ENCODE assay signal across 1 cellular context in the genomic region with DNA sequence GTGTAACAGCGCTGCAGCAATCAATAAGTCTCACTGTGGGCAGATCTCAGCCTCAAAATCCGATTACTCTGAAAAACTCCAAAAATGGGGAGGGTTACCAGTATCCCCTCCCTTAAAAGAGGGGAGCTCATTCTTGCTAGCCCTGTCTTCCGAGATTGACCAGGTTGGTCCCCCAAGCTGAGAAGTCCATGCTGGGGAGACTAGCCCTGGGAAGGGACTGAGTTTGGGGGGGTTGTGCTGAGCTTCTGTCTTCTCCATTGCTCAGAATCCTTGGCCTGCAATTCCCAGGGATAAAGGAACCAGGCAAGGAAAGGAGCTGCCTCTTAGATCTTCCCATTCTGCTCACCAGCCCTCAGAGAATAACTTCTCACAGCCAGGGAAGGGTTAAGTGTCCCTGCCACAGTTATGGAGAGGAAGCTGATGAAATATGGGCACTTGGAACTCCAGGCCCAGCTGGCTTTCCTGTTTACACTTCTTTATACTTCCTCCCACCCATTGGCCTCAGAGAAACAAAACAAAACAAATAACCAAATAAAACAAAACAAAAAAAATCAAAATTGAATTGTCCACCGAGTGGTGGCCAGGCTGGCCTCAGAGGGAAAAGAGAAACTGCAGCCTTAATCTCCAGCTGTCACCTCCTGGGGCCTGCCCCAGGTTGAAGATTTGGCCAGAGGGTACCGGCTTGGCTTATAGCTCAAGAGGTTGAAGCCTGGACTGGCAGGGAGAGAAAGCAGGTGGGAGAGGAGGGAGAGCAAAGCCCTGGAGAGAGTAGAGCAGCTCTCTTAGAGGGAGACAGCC.
TF ChIP-seq lines count a peak whose summit lies in the region.

No MANE protein-coding gene starts in this region.

TF ChIP-seq in HEK293, 187 proteins besides CTCF, POLR2A, EP300 and RAD21 (continued from another document and continues in another):
- TF ChIP-seq, protein P1, sequence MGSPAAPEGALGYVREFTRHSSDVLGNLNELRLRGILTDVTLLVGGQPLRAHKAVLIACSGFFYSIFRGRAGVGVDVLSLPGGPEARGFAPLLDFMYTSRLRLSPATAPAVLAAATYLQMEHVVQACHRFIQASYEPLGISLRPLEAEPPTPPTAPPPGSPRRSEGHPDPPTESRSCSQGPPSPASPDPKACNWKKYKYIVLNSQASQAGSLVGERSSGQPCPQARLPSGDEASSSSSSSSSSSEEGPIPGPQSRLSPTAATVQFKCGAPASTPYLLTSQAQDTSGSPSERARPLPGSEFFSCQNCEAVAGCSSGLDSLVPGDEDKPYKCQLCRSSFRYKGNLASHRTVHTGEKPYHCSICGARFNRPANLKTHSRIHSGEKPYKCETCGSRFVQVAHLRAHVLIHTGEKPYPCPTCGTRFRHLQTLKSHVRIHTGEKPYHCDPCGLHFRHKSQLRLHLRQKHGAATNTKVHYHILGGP (tag by site-specific recombination; IDR thresholded peaks at IDR 0.05): no peak
- TF ChIP-seq KLF8 (tag by site-specific recombination; IDR thresholded peaks at IDR 0.05): no peak
- TF ChIP-seq ZNF544 (tag by site-specific recombination; IDR thresholded peaks at IDR 0.05): no peak
- no peak for TF ChIP-seq ZNF248 (tag by site-specific recombination; IDR thresholded peaks at IDR 0.05)
- TF ChIP-seq SP3 (tag by site-specific recombination; IDR thresholded peaks at IDR 0.05): no peak
- no peak for TF ChIP-seq ZFP3 (tag by site-specific recombination; IDR thresholded peaks at IDR 0.05; ENCODE audit: low read depth)
- TF ChIP-seq, protein P2, sequence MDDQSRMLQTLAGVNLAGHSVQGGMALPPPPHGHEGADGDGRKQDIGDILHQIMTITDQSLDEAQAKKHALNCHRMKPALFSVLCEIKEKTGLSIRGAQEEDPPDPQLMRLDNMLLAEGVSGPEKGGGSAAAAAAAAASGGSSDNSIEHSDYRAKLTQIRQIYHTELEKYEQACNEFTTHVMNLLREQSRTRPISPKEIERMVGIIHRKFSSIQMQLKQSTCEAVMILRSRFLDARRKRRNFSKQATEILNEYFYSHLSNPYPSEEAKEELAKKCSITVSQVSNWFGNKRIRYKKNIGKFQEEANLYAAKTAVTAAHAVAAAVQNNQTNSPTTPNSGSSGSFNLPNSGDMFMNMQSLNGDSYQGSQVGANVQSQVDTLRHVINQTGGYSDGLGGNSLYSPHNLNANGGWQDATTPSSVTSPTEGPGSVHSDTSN (CRISPR knock-in tag; IDR thresholded peaks at IDR 0.05): no peak
- peak; percentile 91 for TF ChIP-seq ZXDB (tag by site-specific recombination; IDR thresholded peaks at IDR 0.05)
- TF ChIP-seq ZNF140 (tag by site-specific recombination; IDR thresholded peaks at IDR 0.05): no peak
- peak; percentile 74 for TF ChIP-seq ZNF335 (tag by site-specific recombination; conservative IDR thresholded peaks at IDR 0.05)
- TF ChIP-seq, protein P3, sequence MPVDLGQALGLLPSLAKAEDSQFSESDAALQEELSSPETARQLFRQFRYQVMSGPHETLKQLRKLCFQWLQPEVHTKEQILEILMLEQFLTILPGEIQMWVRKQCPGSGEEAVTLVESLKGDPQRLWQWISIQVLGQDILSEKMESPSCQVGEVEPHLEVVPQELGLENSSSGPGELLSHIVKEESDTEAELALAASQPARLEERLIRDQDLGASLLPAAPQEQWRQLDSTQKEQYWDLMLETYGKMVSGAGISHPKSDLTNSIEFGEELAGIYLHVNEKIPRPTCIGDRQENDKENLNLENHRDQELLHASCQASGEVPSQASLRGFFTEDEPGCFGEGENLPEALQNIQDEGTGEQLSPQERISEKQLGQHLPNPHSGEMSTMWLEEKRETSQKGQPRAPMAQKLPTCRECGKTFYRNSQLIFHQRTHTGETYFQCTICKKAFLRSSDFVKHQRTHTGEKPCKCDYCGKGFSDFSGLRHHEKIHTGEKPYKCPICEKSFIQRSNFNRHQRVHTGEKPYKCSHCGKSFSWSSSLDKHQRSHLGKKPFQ (tag by site-specific recombination; IDR thresholded peaks at IDR 0.05): peak; percentile 87
- no peak for TF ChIP-seq ZNF23 (tag by site-specific recombination; IDR thresholded peaks at IDR 0.05; ENCODE audit: borderline replicate concordance)
- TF ChIP-seq, protein P4, sequence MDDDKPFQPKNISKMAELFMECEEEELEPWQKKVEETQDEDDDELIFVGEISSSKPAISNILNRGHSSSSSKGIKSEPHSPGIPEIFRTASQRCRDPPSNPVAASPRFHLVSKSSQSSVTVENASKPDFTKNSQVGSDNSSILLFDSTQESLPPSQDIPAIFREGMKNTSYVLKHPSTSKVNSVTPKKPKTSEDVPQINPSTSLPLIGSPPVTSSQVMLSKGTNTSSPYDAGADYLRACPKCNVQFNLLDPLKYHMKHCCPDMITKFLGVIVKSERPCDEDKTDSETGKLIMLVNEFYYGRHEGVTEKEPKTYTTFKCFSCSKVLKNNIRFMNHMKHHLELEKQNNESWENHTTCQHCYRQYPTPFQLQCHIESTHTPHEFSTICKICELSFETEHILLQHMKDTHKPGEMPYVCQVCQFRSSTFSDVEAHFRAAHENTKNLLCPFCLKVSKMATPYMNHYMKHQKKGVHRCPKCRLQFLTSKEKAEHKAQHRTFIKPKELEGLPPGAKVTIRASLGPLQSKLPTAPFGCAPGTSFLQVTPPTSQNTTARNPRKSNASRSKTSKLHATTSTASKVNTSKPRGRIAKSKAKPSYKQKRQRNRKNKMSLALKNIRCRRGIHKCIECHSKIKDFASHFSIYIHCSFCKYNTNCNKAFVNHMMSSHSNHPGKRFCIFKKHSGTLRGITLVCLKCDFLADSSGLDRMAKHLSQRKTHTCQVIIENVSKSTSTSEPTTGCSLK (tag by site-specific recombination; IDR thresholded peaks at IDR 0.05): no peak
- no peak for TF ChIP-seq ZNF521 (tag by site-specific recombination; IDR thresholded peaks at IDR 0.05)
- TF ChIP-seq ZNF433 (tag by site-specific recombination; IDR thresholded peaks at IDR 0.05; ENCODE audit: low read depth): no peak
- no peak for TF ChIP-seq ZNF626 (tag by site-specific recombination; IDR thresholded peaks at IDR 0.05)
- TF ChIP-seq, protein P5, sequence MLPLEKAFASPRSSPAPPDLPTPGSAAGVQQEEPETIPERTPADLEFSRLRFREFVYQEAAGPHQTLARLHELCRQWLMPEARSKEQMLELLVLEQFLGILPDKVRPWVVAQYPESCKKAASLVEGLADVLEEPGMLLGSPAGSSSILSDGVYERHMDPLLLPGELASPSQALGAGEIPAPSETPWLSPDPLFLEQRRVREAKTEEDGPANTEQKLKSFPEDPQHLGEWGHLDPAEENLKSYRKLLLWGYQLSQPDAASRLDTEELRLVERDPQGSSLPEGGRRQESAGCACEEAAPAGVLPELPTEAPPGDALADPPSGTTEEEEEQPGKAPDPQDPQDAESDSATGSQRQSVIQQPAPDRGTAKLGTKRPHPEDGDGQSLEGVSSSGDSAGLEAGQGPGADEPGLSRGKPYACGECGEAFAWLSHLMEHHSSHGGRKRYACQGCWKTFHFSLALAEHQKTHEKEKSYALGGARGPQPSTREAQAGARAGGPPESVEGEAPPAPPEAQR (tag by site-specific recombination; IDR thresholded peaks at IDR 0.05): no peak
- TF ChIP-seq ZNF548 (tag by site-specific recombination; IDR thresholded peaks at IDR 0.05): no peak
- TF ChIP-seq GFI1B (tag by site-specific recombination; IDR thresholded peaks at IDR 0.05): no peak
- TF ChIP-seq ZNF791 (tag by site-specific recombination; IDR thresholded peaks at IDR 0.05): no peak
- peak; percentile 53; the same call in 1 of the 2 replicates for TF ChIP-seq KLF10 (tag by site-specific recombination; IDR thresholded peaks at IDR 0.05)
- TF ChIP-seq ZNF549 (tag by site-specific recombination; IDR thresholded peaks at IDR 0.05): no peak
- no peak for TF ChIP-seq ZNF16 (tag by site-specific recombination; IDR thresholded peaks at IDR 0.05; ENCODE audit: low read depth)
- peak; percentile 67; the same call in 1 of the 2 replicates for TF ChIP-seq ZNF561 (tag by site-specific recombination; IDR thresholded peaks at IDR 0.05; ENCODE audit: borderline replicate concordance)
- TF ChIP-seq ZNF112 (tag by site-specific recombination; IDR thresholded peaks at IDR 0.05): no peak
- TF ChIP-seq ZNF155 (tag by site-specific recombination; IDR thresholded peaks at IDR 0.05): no peak
- no peak for TF ChIP-seq ZNF10 (tag by site-specific recombination; IDR thresholded peaks at IDR 0.05)
- TF ChIP-seq, protein P6, sequence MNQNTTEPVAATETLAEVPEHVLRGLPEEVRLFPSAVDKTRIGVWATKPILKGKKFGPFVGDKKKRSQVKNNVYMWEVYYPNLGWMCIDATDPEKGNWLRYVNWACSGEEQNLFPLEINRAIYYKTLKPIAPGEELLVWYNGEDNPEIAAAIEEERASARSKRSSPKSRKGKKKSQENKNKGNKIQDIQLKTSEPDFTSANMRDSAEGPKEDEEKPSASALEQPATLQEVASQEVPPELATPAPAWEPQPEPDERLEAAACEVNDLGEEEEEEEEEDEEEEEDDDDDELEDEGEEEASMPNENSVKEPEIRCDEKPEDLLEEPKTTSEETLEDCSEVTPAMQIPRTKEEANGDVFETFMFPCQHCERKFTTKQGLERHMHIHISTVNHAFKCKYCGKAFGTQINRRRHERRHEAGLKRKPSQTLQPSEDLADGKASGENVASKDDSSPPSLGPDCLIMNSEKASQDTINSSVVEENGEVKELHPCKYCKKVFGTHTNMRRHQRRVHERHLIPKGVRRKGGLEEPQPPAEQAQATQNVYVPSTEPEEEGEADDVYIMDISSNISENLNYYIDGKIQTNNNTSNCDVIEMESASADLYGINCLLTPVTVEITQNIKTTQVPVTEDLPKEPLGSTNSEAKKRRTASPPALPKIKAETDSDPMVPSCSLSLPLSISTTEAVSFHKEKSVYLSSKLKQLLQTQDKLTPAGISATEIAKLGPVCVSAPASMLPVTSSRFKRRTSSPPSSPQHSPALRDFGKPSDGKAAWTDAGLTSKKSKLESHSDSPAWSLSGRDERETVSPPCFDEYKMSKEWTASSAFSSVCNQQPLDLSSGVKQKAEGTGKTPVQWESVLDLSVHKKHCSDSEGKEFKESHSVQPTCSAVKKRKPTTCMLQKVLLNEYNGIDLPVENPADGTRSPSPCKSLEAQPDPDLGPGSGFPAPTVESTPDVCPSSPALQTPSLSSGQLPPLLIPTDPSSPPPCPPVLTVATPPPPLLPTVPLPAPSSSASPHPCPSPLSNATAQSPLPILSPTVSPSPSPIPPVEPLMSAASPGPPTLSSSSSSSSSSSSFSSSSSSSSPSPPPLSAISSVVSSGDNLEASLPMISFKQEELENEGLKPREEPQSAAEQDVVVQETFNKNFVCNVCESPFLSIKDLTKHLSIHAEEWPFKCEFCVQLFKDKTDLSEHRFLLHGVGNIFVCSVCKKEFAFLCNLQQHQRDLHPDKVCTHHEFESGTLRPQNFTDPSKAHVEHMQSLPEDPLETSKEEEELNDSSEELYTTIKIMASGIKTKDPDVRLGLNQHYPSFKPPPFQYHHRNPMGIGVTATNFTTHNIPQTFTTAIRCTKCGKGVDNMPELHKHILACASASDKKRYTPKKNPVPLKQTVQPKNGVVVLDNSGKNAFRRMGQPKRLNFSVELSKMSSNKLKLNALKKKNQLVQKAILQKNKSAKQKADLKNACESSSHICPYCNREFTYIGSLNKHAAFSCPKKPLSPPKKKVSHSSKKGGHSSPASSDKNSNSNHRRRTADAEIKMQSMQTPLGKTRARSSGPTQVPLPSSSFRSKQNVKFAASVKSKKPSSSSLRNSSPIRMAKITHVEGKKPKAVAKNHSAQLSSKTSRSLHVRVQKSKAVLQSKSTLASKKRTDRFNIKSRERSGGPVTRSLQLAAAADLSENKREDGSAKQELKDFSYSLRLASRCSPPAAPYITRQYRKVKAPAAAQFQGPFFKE (tag by site-specific recombination; IDR thresholded peaks at IDR 0.05; ENCODE audit: borderline replicate concordance): no peak
- no peak for TF ChIP-seq ZNF792 (tag by site-specific recombination; IDR thresholded peaks at IDR 0.05)
- no peak for TF ChIP-seq ZNF132 (tag by site-specific recombination; IDR thresholded peaks at IDR 0.05; ENCODE audit: borderline replicate concordance)
- TF ChIP-seq KLF7 (tag by site-specific recombination; IDR thresholded peaks at IDR 0.05; ENCODE audit: borderline replicate concordance): no peak
- TF ChIP-seq, protein P7, sequence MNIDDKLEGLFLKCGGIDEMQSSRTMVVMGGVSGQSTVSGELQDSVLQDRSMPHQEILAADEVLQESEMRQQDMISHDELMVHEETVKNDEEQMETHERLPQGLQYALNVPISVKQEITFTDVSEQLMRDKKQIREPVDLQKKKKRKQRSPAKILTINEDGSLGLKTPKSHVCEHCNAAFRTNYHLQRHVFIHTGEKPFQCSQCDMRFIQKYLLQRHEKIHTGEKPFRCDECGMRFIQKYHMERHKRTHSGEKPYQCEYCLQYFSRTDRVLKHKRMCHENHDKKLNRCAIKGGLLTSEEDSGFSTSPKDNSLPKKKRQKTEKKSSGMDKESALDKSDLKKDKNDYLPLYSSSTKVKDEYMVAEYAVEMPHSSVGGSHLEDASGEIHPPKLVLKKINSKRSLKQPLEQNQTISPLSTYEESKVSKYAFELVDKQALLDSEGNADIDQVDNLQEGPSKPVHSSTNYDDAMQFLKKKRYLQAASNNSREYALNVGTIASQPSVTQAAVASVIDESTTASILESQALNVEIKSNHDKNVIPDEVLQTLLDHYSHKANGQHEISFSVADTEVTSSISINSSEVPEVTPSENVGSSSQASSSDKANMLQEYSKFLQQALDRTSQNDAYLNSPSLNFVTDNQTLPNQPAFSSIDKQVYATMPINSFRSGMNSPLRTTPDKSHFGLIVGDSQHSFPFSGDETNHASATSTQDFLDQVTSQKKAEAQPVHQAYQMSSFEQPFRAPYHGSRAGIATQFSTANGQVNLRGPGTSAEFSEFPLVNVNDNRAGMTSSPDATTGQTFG (tag by site-specific recombination; IDR thresholded peaks at IDR 0.05; ENCODE audit: borderline replicate concordance): no peak
- TF ChIP-seq ZNF202 (tag by site-specific recombination; IDR thresholded peaks at IDR 0.05; ENCODE audit: borderline replicate concordance): no peak
- TF ChIP-seq ZNF585B (tag by site-specific recombination; IDR thresholded peaks at IDR 0.05): no peak
- TF ChIP-seq, protein P8, sequence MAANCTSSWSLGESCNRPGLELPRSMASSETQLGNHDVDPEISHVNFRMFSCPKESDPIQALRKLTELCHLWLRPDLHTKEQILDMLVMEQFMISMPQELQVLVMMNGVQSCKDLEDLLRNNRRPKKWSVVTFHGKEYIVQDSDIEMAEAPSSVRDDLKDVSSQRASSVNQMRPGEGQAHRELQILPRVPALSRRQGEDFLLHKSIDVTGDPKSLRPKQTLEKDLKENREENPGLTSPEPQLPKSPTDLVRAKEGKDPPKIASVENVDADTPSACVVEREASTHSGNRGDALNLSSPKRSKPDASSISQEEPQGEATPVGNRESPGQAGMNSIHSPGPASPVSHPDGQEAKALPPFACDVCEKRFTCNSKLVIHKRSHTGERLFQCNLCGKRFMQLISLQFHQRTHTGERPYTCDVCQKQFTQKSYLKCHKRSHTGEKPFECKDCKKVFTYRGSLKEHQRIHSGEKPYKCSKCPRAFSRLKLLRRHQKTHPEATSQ (tag by site-specific recombination; IDR thresholded peaks at IDR 0.05): no peak
- peak; percentile 37; the same call in 1 of the 2 replicates for TF ChIP-seq ZNF2 (tag by site-specific recombination; IDR thresholded peaks at IDR 0.05)
- TF ChIP-seq ZNF211 (tag by site-specific recombination; IDR thresholded peaks at IDR 0.05; ENCODE audit: low read depth): no peak
- TF ChIP-seq ZNF121 (tag by site-specific recombination; IDR thresholded peaks at IDR 0.05): no peak
- TF ChIP-seq ZSCAN16 (tag by site-specific recombination; IDR thresholded peaks at IDR 0.05): no peak
- TF ChIP-seq, protein P9, sequence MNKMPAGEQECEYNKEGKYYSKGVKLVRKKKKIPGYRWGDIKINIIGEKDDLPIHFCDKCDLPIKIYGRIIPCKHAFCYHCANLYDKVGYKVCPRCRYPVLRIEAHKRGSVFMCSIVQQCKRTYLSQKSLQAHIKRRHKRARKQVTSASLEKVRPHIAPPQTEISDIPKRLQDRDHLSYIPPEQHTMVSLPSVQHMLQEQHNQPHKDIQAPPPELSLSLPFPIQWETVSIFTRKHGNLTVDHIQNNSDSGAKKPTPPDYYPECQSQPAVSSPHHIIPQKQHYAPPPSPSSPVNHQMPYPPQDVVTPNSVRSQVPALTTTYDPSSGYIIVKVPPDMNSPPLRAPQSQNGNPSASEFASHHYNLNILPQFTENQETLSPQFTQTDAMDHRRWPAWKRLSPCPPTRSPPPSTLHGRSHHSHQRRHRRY (tag by site-specific recombination; IDR thresholded peaks at IDR 0.05): no peak
